Comparison of ENCODE assay signal across 8 cellular contexts in the genomic region with DNA sequence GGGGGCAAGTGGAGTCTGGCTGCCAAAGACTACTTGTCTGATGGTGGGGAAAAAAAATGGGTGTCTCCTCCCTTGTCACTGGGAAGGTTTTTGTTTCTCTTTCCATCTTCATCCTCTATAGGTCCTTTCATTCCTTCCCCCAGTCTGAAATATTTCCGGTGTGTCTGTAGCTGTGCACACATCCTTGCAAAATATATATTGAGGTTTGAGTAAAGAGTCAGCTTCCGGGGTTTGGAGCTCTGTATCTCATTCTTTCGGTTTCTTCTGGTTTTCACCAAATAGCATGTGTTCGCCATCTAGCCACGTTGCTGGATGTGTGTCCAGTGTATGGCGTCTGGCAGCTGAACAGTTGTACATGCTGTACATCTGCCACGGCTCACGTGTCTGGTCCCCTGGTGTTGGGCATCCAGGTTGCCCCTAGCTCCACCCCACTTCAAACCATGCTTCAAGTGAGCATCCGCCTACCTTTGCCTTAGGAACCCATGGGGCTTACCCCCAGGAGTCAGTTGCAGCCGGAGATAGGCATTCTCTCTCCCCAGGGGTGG.
DNase-seq lines count a peak whose midpoint lies in the region; ATAC-seq, FAIRE-seq and TF ChIP-seq lines count a peak whose summit lies in the region.

No MANE protein-coding gene starts in this region.

- H3K4me3 ChIP-seq in GM12878 (peak overlapping the region; percentile 57), gastroesophageal sphincter (no peak overlapping the region), body of pancreas (no peak overlapping the region)

- H2AFZ ChIP-seq in GM12878 (ENCODE audit: control insufficient read depth, low read depth, low read length), result peak overlapping the region; percentile 43

- TF ChIP-seq CTCF in GM12878 (IDR thresholded peaks at IDR 0.05 in 2 of 3, conservative IDR thresholded peaks at IDR 0.05 in 1 of 3; ENCODE audit: control insufficient read depth in 2 of 3, extremely low read depth in 1 of 3, insufficient read depth in 1 of 3, low read depth in 3 of 3, low read length in 3 of 3) (peak in 1 of 3 experiments; percentile 6; a peak in 1 of 6 replicates), gastroesophageal sphincter (IDR thresholded peaks at IDR 0.05) (no peak), body of pancreas (IDR thresholded peaks at IDR 0.05) (no peak)

- DNase-seq in T follicular helper cell (ENCODE audit: low read depth), result peak; percentile 13
- DNase-seq in GM12878 (ENCODE audit: low read depth, low spot score), result peak; percentile 93
- DNase-seq in stimulated activated CD8-positive, alpha-beta memory T cell treated with anti-CD3 and anti-CD28 coated beads, Interleukin-15, amount 100 ng/mL, for 1 hour (ENCODE audit: low read depth), result peak; percentile 14
- no peak for DNase-seq in SW 1271 (lab: John Stamatoyannopoulos, UW)
- no peak for DNase-seq in body of pancreas

- CTCF ChIA-PET in GM12878 (lab: Yijun Ruan, JAX), result interaction anchor here (0.6 to 10.7 kb wide), 12 partner anchors 10 to 144 kb away, joined by 3 to 138 read pairs (median 6); a partner anchor contains a TSS

- H3K27me3 ChIP-seq in GM12878 (replicated peaks in 1 of 2; ENCODE audit: control insufficient read depth in 2 of 2, insufficient read depth in 2 of 2, low read length in 1 of 2) (no peaks in the 10 kb centered on the region), gastroesophageal sphincter (no peaks in the 10 kb centered on the region), body of pancreas (no peaks in the 10 kb centered on the region)

- SMC1A ChIA-PET in GM12878 (lab: Charles Lee; ENCODE audit: uncharacterized antibody, unreplicated experiment), result interaction anchor here (0.6 to 10.3 kb wide), 18 partner anchors 11 to 286 kb away, joined by 3 to 119 read pairs (median 6); a partner anchor contains a TSS

- peak overlapping the region; percentile 96 for H3K4me2 ChIP-seq in GM12878 (ENCODE audit: control insufficient read depth, insufficient read depth)

- TF ChIP-seq EP300 in GM12878 (IDR thresholded peaks at IDR 0.05; ENCODE audit: borderline replicate concordance in 1 of 2, control insufficient read depth in 1 of 2, low read depth in 2 of 2, low read length in 2 of 2), result peak; percentile 21 to 26; a peak in 1 of 4 replicates
- TF ChIP-seq EP300 in gastroesophageal sphincter (IDR thresholded peaks at IDR 0.05), result no peak

- TSS peak; percentile 26 for BruUV-seq in GM12878 (replicated peaks; lab: Mats Ljungman, UMichigan)

- TF ChIP-seq POLR2A in GM12878 (IDR thresholded peaks at IDR 0.05; ENCODE audit: low read depth, low read length) (peak; percentile 86), gastroesophageal sphincter (IDR thresholded peaks at IDR 0.05) (no peak), body of pancreas (IDR thresholded peaks at IDR 0.05) (no peak)

- peak; percentile 80 for FAIRE-seq in GM12878 (lab: Jason Lieb, UNC)

- RAD21 ChIA-PET in GM12878 (lab: Charles Lee; ENCODE audit: unreplicated experiment), result interaction anchor here (0.8 to 9.8 kb wide), 24 partner anchors 9 to 354 kb away, joined by 3 to 122 read pairs (median 8); a partner anchor contains a TSS

- intact Hi-C loops in GM12878 (cut with micrococcal nuclease; ENCODE audit: unreplicated experiment) (loop anchor here (1.0 to 5.0 kb wide), 5 partner anchors 32 to 142 kb away; a partner anchor contains a TSS), body of pancreas (cut with DNase I) (no loop called here)

- no peaks in the 10 kb centered on the region for H4K20me1 ChIP-seq in GM12878 (ENCODE audit: control insufficient read depth, insufficient read depth)

- H3K27ac ChIP-seq in GM12878 (ENCODE audit: control insufficient read depth, insufficient read depth) (peak overlapping the region; percentile 99), gastroesophageal sphincter (peak overlapping the region in 1 of 4 donors; percentile 11), body of pancreas (peak overlapping the region in 1 of 4 donors; percentile 61)

- POLR2A ChIA-PET in GM12878 (lab: Charles Lee), result interaction anchor here (0.6 to 4.8 kb wide), 14 partner anchors 10 to 141 kb away, joined by 3 to 36 read pairs (median 5); a partner anchor contains a TSS

- H3K36me3 ChIP-seq in GM12878 (ENCODE audit: control insufficient read depth in 2 of 2, insufficient read depth in 2 of 2, low read length in 1 of 2) (peaks cover 3 to 7% of the 10 kb centered on the region in 2 experiments), gastroesophageal sphincter (peaks cover 0 to 4% of the 10 kb centered on the region in 2 donors), body of pancreas (replicated peaks in 1 of 2; ENCODE audit: insufficient read depth in 1 of 2, low read depth in 2 of 2) (no peaks in the 10 kb centered on the region)

- H3K79me2 ChIP-seq in GM12878 (ENCODE audit: control insufficient read depth, insufficient read depth, low read length), result peaks cover 54% of the 10 kb centered on the region

- peak overlapping the region; percentile 87 for H3K9ac ChIP-seq in GM12878 (ENCODE audit: control insufficient read depth, insufficient read depth, low read length)

- peak; percentile 45 for ATAC-seq in GM19023 (IDR thresholded peaks at IDR 0.05; ENCODE audit: unreplicated experiment)
- peak; percentile 35 for ATAC-seq in HG03045 (IDR thresholded peaks at IDR 0.05; ENCODE audit: unreplicated experiment)
- peak; percentile 54 for ATAC-seq in GM12878
- ATAC-seq in gastroesophageal sphincter, result no peak
- ATAC-seq in body of pancreas, result no peak

- 0 out of 2 replicates have a peak, but pooled peaks have one; percentile 10 for TF ChIP-seq RAD21 in GM12878 (IDR thresholded peaks at IDR 0.05; ENCODE audit: insufficient read depth, low read depth, low read length)

- 2% methylated on average over 10 of the region's 10 CpGs for WGBS in GM12878 (ENCODE audit: insufficient coverage, insufficient replicate concordance, low lambda C conversion rate, missing lambda C conversion rate)
- WGBS in gastroesophageal sphincter (ENCODE audit: low coverage in 1 of 2), 2 donors, result 65 to 69% methylated on average over 3 to 5 of the region's 10 CpGs
- WGBS in body of pancreas, 2 donors, result 80 to 84% methylated on average over 8 to 9 of the region's 10 CpGs

- in situ Hi-C loops in GM12878 (cut with MboI), result loop anchor here (5.0 kb wide), 1 partner anchor 137 kb away; no protein-coding TSS in a partner anchor

- H3K9me3 ChIP-seq in GM12878 (replicated peaks; ENCODE audit: control insufficient read depth, insufficient read depth, low read length) (no peaks in the 10 kb centered on the region), gastroesophageal sphincter (no peaks in the 10 kb centered on the region), body of pancreas (no peaks in the 10 kb centered on the region)

- H3K4me1 ChIP-seq in GM12878 (ENCODE audit: control insufficient read depth, insufficient read depth, low read length) (peaks cover 54% of the 10 kb centered on the region), gastroesophageal sphincter (no peaks in the 10 kb centered on the region), body of pancreas (no peaks in the 10 kb centered on the region)

TF ChIP-seq in GM12878, 131 proteins besides CTCF, POLR2A, EP300 and RAD21 (continues in another document):
- TF ChIP-seq KAT2A (conservative IDR thresholded peaks at IDR 0.05; ENCODE audit: control insufficient read depth, low read depth, low read length) (no peak), NFIC (IDR thresholded peaks at IDR 0.05; ENCODE audit: low read depth, low read length) (peak; percentile 33), SMC3 (IDR thresholded peaks at IDR 0.05; ENCODE audit: borderline replicate concordance, low read length) (0 out of 2 replicates have a peak, but pooled peaks have one; percentile 3), ETV6 (conservative IDR thresholded peaks at IDR 0.05 in 1 of 2, IDR thresholded peaks at IDR 0.05 in 1 of 2; ENCODE audit: borderline replicate concordance in 1 of 2, low read depth in 1 of 2) (0 out of 4 replicates have a peak, but pooled peaks of 1 of the 2 experiments have one; percentile 32), ZNF384 (IDR thresholded peaks at IDR 0.05; ENCODE audit: borderline replicate concordance, low read depth, low read length) (peak; percentile 22; the same call in 1 of the 2 replicates), BHLHE40 (IDR thresholded peaks at IDR 0.05; ENCODE audit: borderline replicate concordance in 1 of 2, low read depth in 2 of 2, low read length in 1 of 2) (peak; percentile 85 to 93), RCOR1 (conservative IDR thresholded peaks at IDR 0.05; ENCODE audit: low read depth, low read length) (0 out of 2 replicates have a peak, but pooled peaks have one; percentile 24), WRNIP1 (IDR thresholded peaks at IDR 0.05; ENCODE audit: borderline replicate concordance, low read depth, low read length) (no peak)
- TF ChIP-seq, protein P1, sequence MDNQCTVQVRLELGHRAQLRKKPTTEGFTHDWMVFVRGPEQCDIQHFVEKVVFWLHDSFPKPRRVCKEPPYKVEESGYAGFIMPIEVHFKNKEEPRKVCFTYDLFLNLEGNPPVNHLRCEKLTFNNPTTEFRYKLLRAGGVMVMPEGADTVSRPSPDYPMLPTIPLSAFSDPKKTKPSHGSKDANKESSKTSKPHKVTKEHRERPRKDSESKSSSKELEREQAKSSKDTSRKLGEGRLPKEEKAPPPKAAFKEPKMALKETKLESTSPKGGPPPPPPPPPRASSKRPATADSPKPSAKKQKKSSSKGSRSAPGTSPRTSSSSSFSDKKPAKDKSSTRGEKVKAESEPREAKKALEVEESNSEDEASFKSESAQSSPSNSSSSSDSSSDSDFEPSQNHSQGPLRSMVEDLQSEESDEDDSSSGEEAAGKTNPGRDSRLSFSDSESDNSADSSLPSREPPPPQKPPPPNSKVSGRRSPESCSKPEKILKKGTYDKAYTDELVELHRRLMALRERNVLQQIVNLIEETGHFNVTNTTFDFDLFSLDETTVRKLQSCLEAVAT (IDR thresholded peaks at IDR 0.05), result 0 out of 2 replicates have a peak, but pooled peaks have one; percentile 2
- TF ChIP-seq, protein P2, sequence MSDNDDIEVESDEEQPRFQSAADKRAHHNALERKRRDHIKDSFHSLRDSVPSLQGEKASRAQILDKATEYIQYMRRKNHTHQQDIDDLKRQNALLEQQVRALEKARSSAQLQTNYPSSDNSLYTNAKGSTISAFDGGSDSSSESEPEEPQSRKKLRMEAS (IDR thresholded peaks at IDR 0.05; ENCODE audit: low read depth, low read length), result peak; percentile 88

Comparison
In these comparisons a context has a peak if more than half of its experiments do, and no peak if none do; other contexts are left out.
1. ATAC-seq: peak in GM19023 (single experiment), HG03045 (single experiment) and GM12878 (single experiment); none in gastroesophageal sphincter (single experiment) and body of pancreas (single experiment).
2. DNase-seq: peak in T follicular helper cell (single experiment), GM12878 (single experiment) and stimulated activated CD8-positive, alpha-beta memory T cell treated with anti-CD3 and anti-CD28 coated beads, Interleukin-15, amount 100 ng/mL, for 1 hour (single experiment); none in SW 1271 (0 of 2) and body of pancreas (0 of 4).